Comparison of ENCODE assay signal across 1 cellular context in the genomic region with DNA sequence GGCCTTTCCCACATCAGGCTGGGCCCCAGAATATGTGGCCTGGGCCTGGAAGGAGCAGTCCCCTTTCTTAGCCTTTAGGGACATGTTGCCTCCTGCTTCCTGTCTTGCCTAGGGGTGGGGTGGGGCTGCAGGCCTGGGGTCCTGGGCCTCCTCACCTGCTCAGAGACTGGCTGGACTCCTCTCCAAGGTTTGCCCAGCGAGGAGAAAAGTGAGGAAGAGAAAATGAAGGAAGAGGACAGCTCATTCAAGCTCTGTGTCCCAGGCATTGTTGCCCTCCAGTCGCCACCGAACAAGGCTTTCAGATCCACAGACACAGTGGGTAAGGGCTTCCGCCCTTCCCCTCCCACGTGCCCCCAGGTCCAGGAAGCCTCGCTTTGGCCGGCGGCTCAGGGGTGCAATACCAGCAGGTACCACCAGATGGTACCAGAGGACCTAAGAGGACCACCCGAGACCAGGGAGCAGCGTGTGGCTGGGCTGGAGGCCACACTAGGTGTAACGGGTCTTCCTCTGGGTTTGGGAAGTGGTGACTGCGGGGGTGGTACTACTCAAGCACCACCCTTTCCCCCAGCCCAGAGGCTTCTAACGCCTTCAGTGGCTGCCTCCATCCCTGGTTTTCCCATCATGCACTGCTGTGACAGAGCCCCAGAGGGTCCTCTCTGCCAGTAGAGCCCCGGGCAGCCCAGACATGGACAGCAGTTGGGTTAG.
TF ChIP-seq lines count a peak whose summit lies in the region.

No MANE protein-coding gene starts in this region.

TF ChIP-seq in HEK293, 187 proteins besides CTCF, POLR2A, EP300 and RAD21 (continued from another document):
- TF ChIP-seq, protein P1, sequence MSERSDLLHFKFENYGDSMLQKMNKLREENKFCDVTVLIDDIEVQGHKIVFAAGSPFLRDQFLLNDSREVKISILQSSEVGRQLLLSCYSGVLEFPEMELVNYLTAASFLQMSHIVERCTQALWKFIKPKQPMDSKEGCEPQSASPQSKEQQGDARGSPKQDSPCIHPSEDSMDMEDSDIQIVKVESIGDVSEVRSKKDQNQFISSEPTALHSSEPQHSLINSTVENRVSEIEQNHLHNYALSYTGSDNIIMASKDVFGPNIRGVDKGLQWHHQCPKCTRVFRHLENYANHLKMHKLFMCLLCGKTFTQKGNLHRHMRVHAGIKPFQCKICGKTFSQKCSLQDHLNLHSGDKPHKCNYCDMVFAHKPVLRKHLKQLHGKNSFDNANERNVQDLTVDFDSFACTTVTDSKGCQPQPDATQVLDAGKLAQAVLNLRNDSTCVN (tag by site-specific recombination; optimal IDR thresholded peaks at IDR 0.05), result peak; percentile 2
- peak; percentile 36; the same call in 1 of the 2 replicates for TF ChIP-seq ZEB2 (tag by site-specific recombination; IDR thresholded peaks at IDR 0.05)
- TF ChIP-seq ZNF561 (tag by site-specific recombination; IDR thresholded peaks at IDR 0.05; ENCODE audit: borderline replicate concordance), result peak; percentile 50; the same call in 1 of the 2 replicates
- TF ChIP-seq ZNF660 (tag by site-specific recombination; IDR thresholded peaks at IDR 0.05), result peak; percentile 68; the same call in 1 of the 2 replicates
- no peak for TF ChIP-seq ZBTB8A (tag by site-specific recombination; IDR thresholded peaks at IDR 0.05)
- 0 out of 2 replicates have a peak, but pooled peaks have one; percentile 10 for TF ChIP-seq KLF8 (tag by site-specific recombination; IDR thresholded peaks at IDR 0.05)
- TF ChIP-seq ZFHX2 (tag by site-specific recombination; conservative IDR thresholded peaks at IDR 0.05), result peak; percentile 88
- no peak for TF ChIP-seq ZNF610 (tag by site-specific recombination; IDR thresholded peaks at IDR 0.05; ENCODE audit: borderline replicate concordance)
- TF ChIP-seq ZNF629 (tag by site-specific recombination; IDR thresholded peaks at IDR 0.05), result 0 out of 2 replicates have a peak, but pooled peaks have one; percentile 11
- TF ChIP-seq ZNF350 (tag by site-specific recombination; IDR thresholded peaks at IDR 0.05), result no peak
- peak; percentile 39; the same call in 1 of the 2 replicates for TF ChIP-seq ZNF324 (tag by site-specific recombination; IDR thresholded peaks at IDR 0.05)
- peak; percentile 66; the same call in 1 of the 2 replicates for TF ChIP-seq ZNF394 (tag by site-specific recombination; IDR thresholded peaks at IDR 0.05; ENCODE audit: borderline replicate concordance)
- peak; percentile 23; the same call in 1 of the 2 replicates for TF ChIP-seq ZBTB17 (tag by site-specific recombination; IDR thresholded peaks at IDR 0.05)
- TF ChIP-seq ZNF600 (tag by site-specific recombination; IDR thresholded peaks at IDR 0.05), result peak; percentile 16; the same call in 1 of the 2 replicates
- peak; percentile 26 for TF ChIP-seq ZIC2 (tag by site-specific recombination; IDR thresholded peaks at IDR 0.05)
- TF ChIP-seq, protein P2, sequence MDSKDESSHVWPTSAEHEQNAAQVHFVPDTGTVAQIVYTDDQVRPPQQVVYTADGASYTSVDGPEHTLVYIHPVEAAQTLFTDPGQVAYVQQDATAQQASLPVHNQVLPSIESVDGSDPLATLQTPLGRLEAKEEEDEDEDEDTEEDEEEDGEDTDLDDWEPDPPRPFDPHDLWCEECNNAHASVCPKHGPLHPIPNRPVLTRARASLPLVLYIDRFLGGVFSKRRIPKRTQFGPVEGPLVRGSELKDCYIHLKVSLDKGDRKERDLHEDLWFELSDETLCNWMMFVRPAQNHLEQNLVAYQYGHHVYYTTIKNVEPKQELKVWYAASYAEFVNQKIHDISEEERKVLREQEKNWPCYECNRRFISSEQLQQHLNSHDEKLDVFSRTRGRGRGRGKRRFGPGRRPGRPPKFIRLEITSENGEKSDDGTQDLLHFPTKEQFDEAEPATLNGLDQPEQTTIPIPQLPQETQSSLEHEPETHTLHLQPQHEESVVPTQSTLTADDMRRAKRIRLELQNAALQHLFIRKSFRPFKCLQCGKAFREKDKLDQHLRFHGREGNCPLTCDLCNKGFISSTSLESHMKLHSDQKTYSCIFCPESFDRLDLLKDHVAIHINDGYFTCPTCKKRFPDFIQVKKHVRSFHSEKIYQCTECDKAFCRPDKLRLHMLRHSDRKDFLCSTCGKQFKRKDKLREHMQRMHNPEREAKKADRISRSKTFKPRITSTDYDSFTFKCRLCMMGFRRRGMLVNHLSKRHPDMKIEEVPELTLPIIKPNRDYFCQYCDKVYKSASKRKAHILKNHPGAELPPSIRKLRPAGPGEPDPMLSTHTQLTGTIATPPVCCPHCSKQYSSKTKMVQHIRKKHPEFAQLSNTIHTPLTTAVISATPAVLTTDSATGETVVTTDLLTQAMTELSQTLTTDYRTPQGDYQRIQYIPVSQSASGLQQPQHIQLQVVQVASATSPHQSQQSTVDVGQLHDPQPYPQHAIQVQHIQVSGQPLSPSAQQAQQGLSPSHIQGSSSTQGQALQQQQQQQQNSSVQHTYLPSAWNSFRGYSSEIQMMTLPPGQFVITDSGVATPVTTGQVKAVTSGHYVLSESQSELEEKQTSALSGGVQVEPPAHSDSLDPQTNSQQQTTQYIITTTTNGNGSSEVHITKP (tag by site-specific recombination; IDR thresholded peaks at IDR 0.05), result peak; percentile 66
- TF ChIP-seq ZNF24 (tag by site-specific recombination; IDR thresholded peaks at IDR 0.05), result no peak
- no peak; the same call in 1 of the 2 replicates for TF ChIP-seq BCL11A (tag by site-specific recombination; IDR thresholded peaks at IDR 0.05; ENCODE audit: low read depth)
- TF ChIP-seq, protein P3, sequence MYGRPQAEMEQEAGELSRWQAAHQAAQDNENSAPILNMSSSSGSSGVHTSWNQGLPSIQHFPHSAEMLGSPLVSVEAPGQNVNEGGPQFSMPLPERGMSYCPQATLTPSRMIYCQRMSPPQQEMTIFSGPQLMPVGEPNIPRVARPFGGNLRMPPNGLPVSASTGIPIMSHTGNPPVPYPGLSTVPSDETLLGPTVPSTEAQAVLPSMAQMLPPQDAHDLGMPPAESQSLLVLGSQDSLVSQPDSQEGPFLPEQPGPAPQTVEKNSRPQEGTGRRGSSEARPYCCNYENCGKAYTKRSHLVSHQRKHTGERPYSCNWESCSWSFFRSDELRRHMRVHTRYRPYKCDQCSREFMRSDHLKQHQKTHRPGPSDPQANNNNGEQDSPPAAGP (tag by site-specific recombination; IDR thresholded peaks at IDR 0.05), result peak; percentile 53
- peak; percentile 64 for TF ChIP-seq SP2 (tag by site-specific recombination; IDR thresholded peaks at IDR 0.05)
- peak; percentile 31; the same call in 1 of the 2 replicates for TF ChIP-seq GLIS1 (tag by site-specific recombination; IDR thresholded peaks at IDR 0.05)
- peak; percentile 42 for TF ChIP-seq SP3 (tag by site-specific recombination; IDR thresholded peaks at IDR 0.05)
- TF ChIP-seq, protein P4, sequence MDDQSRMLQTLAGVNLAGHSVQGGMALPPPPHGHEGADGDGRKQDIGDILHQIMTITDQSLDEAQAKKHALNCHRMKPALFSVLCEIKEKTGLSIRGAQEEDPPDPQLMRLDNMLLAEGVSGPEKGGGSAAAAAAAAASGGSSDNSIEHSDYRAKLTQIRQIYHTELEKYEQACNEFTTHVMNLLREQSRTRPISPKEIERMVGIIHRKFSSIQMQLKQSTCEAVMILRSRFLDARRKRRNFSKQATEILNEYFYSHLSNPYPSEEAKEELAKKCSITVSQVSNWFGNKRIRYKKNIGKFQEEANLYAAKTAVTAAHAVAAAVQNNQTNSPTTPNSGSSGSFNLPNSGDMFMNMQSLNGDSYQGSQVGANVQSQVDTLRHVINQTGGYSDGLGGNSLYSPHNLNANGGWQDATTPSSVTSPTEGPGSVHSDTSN (CRISPR knock-in tag; IDR thresholded peaks at IDR 0.05), result 0 out of 2 replicates have a peak, but pooled peaks have one; percentile 50
- TF ChIP-seq SP7 (tag by site-specific recombination; IDR thresholded peaks at IDR 0.05), result peak; percentile 51; the same call in 1 of the 2 replicates
TF ChIP-seq in HEK293: peak in this region for 27.
